17 cellular contexts compared by ENCODE assay signal in genomic region chr15:88016373-88016772, GRCh38.
DNase-seq lines count a peak whose midpoint lies in the region; ATAC-seq, FAIRE-seq and TF ChIP-seq lines count a peak whose summit lies in the region.
"Had no signal": no experiment of that assay in that cellular context is flagged by ENCODE, and none has a peak within 500 bp of the region (broad histone marks: within the 10 kb centered on the region; RNA-seq: fewer than 3 reads in every experiment).

No MANE protein-coding gene starts in this region.

- TF ChIP-seq RAD21 in H1 (IDR thresholded peaks at IDR 0.05 in 1 of 2, conservative IDR thresholded peaks at IDR 0.05 in 1 of 2; ENCODE audit: low read depth in 2 of 2, low read length in 2 of 2): no peak

- H2BK5ac ChIP-seq in H1 (ENCODE audit: low read depth, low read length): no peak overlapping the region

- no peaks in the 10 kb centered on the region for H3K36me3 Mint-ChIP-seq in GM23338 (ENCODE audit: low read depth)
- no peaks in the 10 kb centered on the region for H3K36me3 Mint-ChIP-seq in neural progenitor cell
- H3K36me3 Mint-ChIP-seq: CD8-positive, alpha-beta T cell; IgD-negative memory B cell had no signal

- no peak overlapping the region for H4K8ac ChIP-seq in H1 (ENCODE audit: extremely low read depth, insufficient read depth, low read length)

- no peaks in the 10 kb centered on the region for H3K36me3 ChIP-seq in GM23338 (ENCODE audit: insufficient read depth)
- no peaks in the 10 kb centered on the region for H3K36me3 ChIP-seq in H1 (ENCODE audit: control insufficient read depth in 2 of 4, insufficient read depth in 4 of 4, low read length in 3 of 4)
- no peaks in the 10 kb centered on the region for H3K36me3 ChIP-seq in neural progenitor cell
- no peaks in the 10 kb centered on the region for H3K36me3 ChIP-seq in prostate gland
- no peaks in the 10 kb centered on the region for H3K36me3 ChIP-seq in GM23248 (ENCODE audit: low read depth)
- H3K36me3 ChIP-seq: HAP-1 had no signal

- peak; percentile 81 for ATAC-seq in GM23338
- ATAC-seq: CD8-positive, alpha-beta T cell; HepG2 had no signal

- H4K20me1 ChIP-seq in GM23338 (replicated peaks; ENCODE audit: insufficient read depth) (no peaks in the 10 kb centered on the region), H1 (replicated peaks in 1 of 2; ENCODE audit: control insufficient read depth in 1 of 2, insufficient read depth in 2 of 2, low read length in 2 of 2) (no peaks in the 10 kb centered on the region), neural progenitor cell (ENCODE audit: low read depth) (no peaks in the 10 kb centered on the region), GM23248 (ENCODE audit: insufficient read depth) (no peaks in the 10 kb centered on the region)

- H3F3A ChIP-seq in GM23338 (replicated peaks; ENCODE audit: low read depth) (no peaks in the 10 kb centered on the region), neural progenitor cell (ENCODE audit: low read depth) (no peaks in the 10 kb centered on the region), GM23248 (ENCODE audit: insufficient read depth) (no peaks in the 10 kb centered on the region)

- H3K9me3 ChIP-seq in H1 (ENCODE audit: insufficient read depth in 2 of 2, low read depth in 1 of 2, low read length in 1 of 2) (no peaks in the 10 kb centered on the region), neural progenitor cell (ENCODE audit: low read depth) (no peaks in the 10 kb centered on the region), prostate gland (no peaks in the 10 kb centered on the region), GM23248 (ENCODE audit: low read depth) (no peaks in the 10 kb centered on the region)

- H3K23me2 ChIP-seq in H1 (ENCODE audit: low read depth, low read length): no peaks in the 10 kb centered on the region

- no peak overlapping the region for H4K5ac ChIP-seq in H1 (ENCODE audit: insufficient read length, low read depth, low read length)

- H3K27me3 ChIP-seq in GM23338 (ENCODE audit: insufficient read depth): no peaks in the 10 kb centered on the region
- no peaks in the 10 kb centered on the region for H3K27me3 ChIP-seq in H1 (replicated peaks in 1 of 4; ENCODE audit: control insufficient read depth in 3 of 4, extremely low read depth in 1 of 4, insufficient read depth in 3 of 4, low read length in 3 of 4)
- no peaks in the 10 kb centered on the region for H3K27me3 ChIP-seq in neural progenitor cell
- H3K27me3 ChIP-seq in prostate gland (replicated peaks; ENCODE audit: insufficient read depth): no peaks in the 10 kb centered on the region
- H3K27me3 ChIP-seq in GM23248 (replicated peaks; ENCODE audit: insufficient read depth): no peaks in the 10 kb centered on the region

- no peak for FAIRE-seq in H1 (lab: Jason Lieb, UNC)
- FAIRE-seq: G401.6, GM12891, HepG2 had no signal

- no peak overlapping the region for H3K27ac Mint-ChIP-seq in GM23338
- H3K27ac Mint-ChIP-seq in neural progenitor cell: no peak overlapping the region
- H3K27ac Mint-ChIP-seq: CD8-positive, alpha-beta T cell; IgD-negative memory B cell had no signal

- H3K4me2 ChIP-seq in GM23338: no peak overlapping the region
- 0 out of 4 replicates have a peak overlapping the region, but pooled peaks of 1 of the 2 experiments have one; percentile 14 for H3K4me2 ChIP-seq in H1 (ENCODE audit: insufficient read depth in 1 of 2, low read depth in 2 of 2, low read length in 2 of 2)
- H3K4me2 ChIP-seq in neural progenitor cell: peak overlapping the region; percentile 28
- H3K4me2 ChIP-seq in GM23248 (ENCODE audit: unreplicated experiment): no peak overlapping the region

- no peak overlapping the region for H3K23ac ChIP-seq in H1 (ENCODE audit: insufficient read length)

- CTCF ChIA-PET in H1 (lab: Charles Lee; ENCODE audit: partially characterized antibody): interaction anchor here (0.9 to 3.0 kb wide), 6 partner anchors 7 to 231 kb away, joined by 3 to 11 read pairs (median 4); no protein-coding TSS in a partner anchor

- H3K9me3 Mint-ChIP-seq in GM23338 (no peaks in the 10 kb centered on the region), neural progenitor cell (no peaks in the 10 kb centered on the region)
- H3K9me3 Mint-ChIP-seq: CD8-positive, alpha-beta T cell; IgD-negative memory B cell had no signal

- 79% methylated on average over 3 of the region's 3 CpGs; no CpG with 5 or more reads in 1 of the 2 experiments for WGBS in H1 (ENCODE audit: extremely low coverage in 1 of 2, insufficient coverage in 1 of 2, insufficient read length in 1 of 2, insufficient replicate concordance in 2 of 2, low coverage in 1 of 2, low lambda C conversion rate in 2 of 2, missing lambda C conversion rate in 1 of 2), 2 experiments
- WGBS in prostate gland: 37% methylated on average over 3 of the region's 3 CpGs
- 17 to 29% methylated on average over 3 of the region's 3 CpGs for WGBS in GM23248 (ENCODE audit: low coverage in 1 of 2, low lambda C conversion rate in 2 of 2, missing lambda C conversion rate in 2 of 2), 2 experiments

- POLR2A ChIA-PET in H1 (lab: Charles Lee; ENCODE audit: partially characterized antibody): no interaction called here

- in situ Hi-C loops in GM23248 (cut with MboI): no loop called here

- H3K27me3 Mint-ChIP-seq in GM23338 (ENCODE audit: insufficient read depth, low read depth, poor library complexity): no peaks in the 10 kb centered on the region
- H3K27me3 Mint-ChIP-seq in neural progenitor cell (ENCODE audit: insufficient read depth, low read depth): peaks cover 2% of the 10 kb centered on the region

- H2AFZ ChIP-seq in GM23338 (no peak overlapping the region), H1 (ENCODE audit: low read length) (no peak overlapping the region), neural progenitor cell (replicated peaks) (no peak overlapping the region), GM23248 (no peak overlapping the region)

- H3K4me1 Mint-ChIP-seq in GM23338: peaks cover 33% of the 10 kb centered on the region
- peaks cover 27% of the 10 kb centered on the region for H3K4me1 Mint-ChIP-seq in neural progenitor cell
- H3K4me1 Mint-ChIP-seq: IgD-negative memory B cell had no signal

- H3K4me3 Mint-ChIP-seq in GM23338 (no peak overlapping the region), neural progenitor cell (no peak overlapping the region)
- H3K4me3 Mint-ChIP-seq: CD8-positive, alpha-beta T cell; IgD-negative memory B cell had no signal

- no peaks in the 10 kb centered on the region for H3K79me1 ChIP-seq in H1 (ENCODE audit: low read depth, low read length)

- H3K9me2 ChIP-seq in GM23338 (ENCODE audit: insufficient read depth): peaks cover 5% of the 10 kb centered on the region; the same call in 1 of the 2 replicates
- no peaks in the 10 kb centered on the region for H3K9me2 ChIP-seq in GM23248 (ENCODE audit: insufficient read depth)

- no peak overlapping the region for H3K4ac ChIP-seq in H1 (replicated peaks; ENCODE audit: insufficient read length, low read depth, low read length)

- TF ChIP-seq CTCF in GM23338 (conservative IDR thresholded peaks at IDR 0.05; ENCODE audit: low read depth in 2 of 2) (no peak), H1 (IDR thresholded peaks at IDR 0.05; ENCODE audit: control extremely low read depth in 1 of 3, insufficient read depth in 1 of 3, low read depth in 1 of 3, low read length in 3 of 3) (no peak), neural progenitor cell (IDR thresholded peaks at IDR 0.05) (no peak), prostate gland (IDR thresholded peaks at IDR 0.05) (no peak), coronary artery (IDR thresholded peaks at IDR 0.05) (no peak)

- H3K4me3 ChIP-seq in GM23338 (no peak overlapping the region), H1 (ENCODE audit: extremely low read depth in 1 of 4, insufficient read depth in 2 of 4, low read depth in 3 of 4, low read length in 4 of 4) (no peak overlapping the region; a peak in 1 of 8 replicates), neural progenitor cell (no peak overlapping the region), prostate gland (no peak overlapping the region), coronary artery (no peak overlapping the region), GM23248 (no peak overlapping the region)
- H3K4me3 ChIP-seq: HAP-1 had no signal

- H3K14ac ChIP-seq in H1 (ENCODE audit: insufficient read length): no peak overlapping the region

- no peak overlapping the region for H2AK5ac ChIP-seq in H1 (ENCODE audit: low read depth, low read length)

- intact Hi-C loops in prostate gland (cut with DNase I): no loop called here

- no peak overlapping the region for H2BK120ac ChIP-seq in H1 (replicated peaks; ENCODE audit: low read depth, low read length)

- no peak overlapping the region for H2BK15ac ChIP-seq in H1 (ENCODE audit: low read length)

- no peak overlapping the region for H3K56ac ChIP-seq in H1 (replicated peaks; ENCODE audit: insufficient read length, low read depth, low read length)

- H3K18ac ChIP-seq in H1 (ENCODE audit: extremely low read depth, low read length): no peak overlapping the region

- H3K4me1 ChIP-seq in GM23338 (ENCODE audit: insufficient read depth): peaks cover 17% of the 10 kb centered on the region
- peaks cover 2 to 15% (median 8%) of the 10 kb centered on the region in 4 experiments; a peak in 5 of 7 replicates for H3K4me1 ChIP-seq in H1 (replicated peaks in 1 of 4; ENCODE audit: control insufficient read depth in 3 of 4, insufficient read depth in 4 of 4, low read length in 3 of 4)
- H3K4me1 ChIP-seq in neural progenitor cell: peaks cover 15% of the 10 kb centered on the region
- no peaks in the 10 kb centered on the region for H3K4me1 ChIP-seq in prostate gland (replicated peaks)
- H3K4me1 ChIP-seq in GM23248 (ENCODE audit: insufficient read depth): no peaks in the 10 kb centered on the region
- H3K4me1 ChIP-seq: HAP-1 had no signal

- H3K9ac ChIP-seq in H1 (replicated peaks in 1 of 4; ENCODE audit: extremely low read depth in 1 of 4, low read depth in 3 of 4, low read length in 3 of 4) (no peak overlapping the region), neural progenitor cell (no peak overlapping the region), GM23248 (no peak overlapping the region)

- no peak overlapping the region for H2BK20ac ChIP-seq in H1 (ENCODE audit: low read length)

- H3K79me2 ChIP-seq in GM23338 (replicated peaks; ENCODE audit: insufficient read depth) (no peaks in the 10 kb centered on the region), H1 (ENCODE audit: control insufficient read depth in 1 of 2, insufficient read depth in 2 of 2, low read length in 2 of 2) (no peaks in the 10 kb centered on the region), neural progenitor cell (ENCODE audit: low read depth) (no peaks in the 10 kb centered on the region), GM23248 (ENCODE audit: insufficient read depth) (no peaks in the 10 kb centered on the region)

- no peak overlapping the region for H3K27ac ChIP-seq in GM23338 (ENCODE audit: low read depth)
- no peak overlapping the region for H3K27ac ChIP-seq in H1 (ENCODE audit: low read depth, low read length)
- no peak overlapping the region for H3K27ac ChIP-seq in neural progenitor cell
- H3K27ac ChIP-seq in prostate gland: no peak overlapping the region
- no peak overlapping the region for H3K27ac ChIP-seq in coronary artery
- no peak overlapping the region for H3K27ac ChIP-seq in GM23248

- TF ChIP-seq POLR2A in H1 (IDR thresholded peaks at IDR 0.05; ENCODE audit: control extremely low read depth in 1 of 2, low read depth in 2 of 2, low read length in 2 of 2) (no peak), prostate gland (IDR thresholded peaks at IDR 0.05) (no peak)

- DNase-seq in GM23338 (ENCODE audit: low spot score) (no peak), H1 (ENCODE audit: low read depth in 1 of 2, low spot score in 2 of 2) (no peak), neural progenitor cell (ENCODE audit: low spot score) (no peak), prostate gland (ENCODE audit: low spot score) (no peak), coronary artery (ENCODE audit: low spot score) (no peak), GM23248 (no peak)
- DNase-seq: ACHN; CD8-positive, alpha-beta T cell; DMS 273 treated with DMSO at 0.1 percent for 48 hours; DMS53; GOT3; KBM-7 had no signal

- H4K91ac ChIP-seq in H1 (replicated peaks; ENCODE audit: insufficient read length, low read length): no peak overlapping the region

- no peak for TF ChIP-seq EP300 in H1 (IDR thresholded peaks at IDR 0.05; ENCODE audit: borderline replicate concordance in 1 of 2, low read depth in 2 of 2, low read length in 2 of 2)

- H2BK12ac ChIP-seq in H1 (ENCODE audit: low read depth, low read length): no peak overlapping the region
